In the genomic region with DNA sequence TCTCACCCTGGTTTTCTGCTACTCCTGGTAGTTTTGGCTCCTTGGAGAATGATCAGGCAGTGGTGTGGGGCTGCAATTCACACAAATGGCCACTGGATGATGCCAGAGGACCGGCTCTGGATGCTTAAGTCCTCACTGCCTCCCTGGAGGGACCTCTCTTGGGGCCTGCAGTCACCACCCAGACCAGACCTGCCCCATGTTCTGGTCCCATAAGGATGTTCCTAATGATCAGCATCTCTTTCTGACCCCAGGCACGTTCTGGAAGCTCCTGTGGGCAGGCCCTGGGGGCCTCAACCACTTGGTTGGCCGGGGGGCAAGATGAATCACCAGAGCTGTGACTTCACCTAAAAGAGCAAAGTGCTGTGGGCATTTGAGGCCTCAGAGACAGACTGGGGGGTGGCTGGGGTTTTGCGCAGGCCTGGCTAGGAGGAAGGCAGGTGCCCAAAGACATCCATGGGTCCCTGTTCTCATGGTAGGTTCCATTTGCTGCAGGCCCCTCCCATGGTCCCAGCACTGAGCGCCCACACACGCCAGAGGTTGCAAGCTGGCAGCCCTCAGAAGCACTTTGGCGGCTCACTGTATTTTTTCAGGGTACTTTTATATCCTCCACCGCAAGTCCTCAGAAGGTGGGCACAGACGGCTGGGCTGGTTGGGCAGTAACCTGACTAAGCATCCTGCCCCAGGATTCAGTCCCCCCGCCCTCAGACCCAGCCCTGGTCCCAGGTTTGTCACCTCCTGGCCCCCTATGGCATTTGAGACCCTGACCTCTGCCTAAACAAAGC, we compare ENCODE assay signal across 8 cellular contexts. TPM values are rescaled to one million over a fixed set of nuclear protein-coding genes. Genes with fewer than 3 reads are reported as not detected.
DNase-seq lines count a peak whose midpoint lies in the region; ATAC-seq and TF ChIP-seq lines count a peak whose summit lies in the region.

No MANE protein-coding gene starts in this region.

- peak; percentile 61 for DNase-seq in LoVo (ENCODE audit: low spot score)
- peak; percentile 64 for DNase-seq in RPMI8226
- peak; percentile 85 for DNase-seq in fibroblast of villous mesenchyme (ENCODE audit: low read depth)
- peak in 44 of 49 donors; percentile 18 to 83 (median 66) for DNase-seq in substantia nigra (lab: John Stamatoyannopoulos, UW)

- no peaks in the 10 kb centered on the region for H3K36me3 ChIP-seq in DOHH2 (ENCODE audit: control insufficient read depth, low read length)
- H3K36me3 ChIP-seq in neutrophil, result no peaks in the 10 kb centered on the region

- H3K4me2 ChIP-seq in DOHH2 (ENCODE audit: low read length), result no peak overlapping the region

- H3K27me3 Mint-ChIP-seq in activated T-helper 17 cell treated with anti-CD3 and anti-CD28 coated beads, Interleukin-2, amount 50 U/mL, for 72 hours, result no peaks in the 10 kb centered on the region

- no peaks in the 10 kb centered on the region for H3K36me3 Mint-ChIP-seq in activated T-helper 17 cell treated with anti-CD3 and anti-CD28 coated beads, Interleukin-2, amount 50 U/mL, for 72 hours (ENCODE audit: low read depth)

- H4K20me1 ChIP-seq in DOHH2 (ENCODE audit: control insufficient read depth, insufficient read depth, low read depth, low read length), result no peaks in the 10 kb centered on the region

- no peaks in the 10 kb centered on the region for H3K9me3 Mint-ChIP-seq in activated T-helper 17 cell treated with anti-CD3 and anti-CD28 coated beads, Interleukin-2, amount 50 U/mL, for 72 hours

- H3K4me3 ChIP-seq in DOHH2 (ENCODE audit: low read length) (no peak overlapping the region), fibroblast of villous mesenchyme (ENCODE audit: low read depth, low read length) (no peak overlapping the region), neutrophil (ENCODE audit: low read depth in 1 of 2, low read length in 1 of 2) (no peak overlapping the region)

- H3K27me3 ChIP-seq in DOHH2 (ENCODE audit: control insufficient read depth, low read length) (no peaks in the 10 kb centered on the region), neutrophil (no peaks in the 10 kb centered on the region)

- H3F3A ChIP-seq in DOHH2 (ENCODE audit: control insufficient read depth, insufficient read depth), result no peaks in the 10 kb centered on the region

- no peaks in the 10 kb centered on the region for H3K4me1 Mint-ChIP-seq in activated T-helper 17 cell treated with anti-CD3 and anti-CD28 coated beads, Interleukin-2, amount 50 U/mL, for 72 hours

- H3K9me3 ChIP-seq in DOHH2 (ENCODE audit: control insufficient read depth, insufficient read depth, low read length) (peaks cover 7% of the 10 kb centered on the region; the same call in 1 of the 2 replicates), neutrophil (no peaks in the 10 kb centered on the region)

- peak; percentile 77 for ATAC-seq in activated T-helper 17 cell treated with anti-CD3 and anti-CD28 coated beads, Interleukin-2, amount 50 U/mL, for 72 hours (replicated peaks)
- no peak for ATAC-seq in GM19351 (IDR thresholded peaks at IDR 0.05; ENCODE audit: unreplicated experiment)

- TF ChIP-seq CTCF in DOHH2 (IDR thresholded peaks at IDR 0.05; ENCODE audit: low read depth, low read length, poor library complexity, severe bottlenecking), result peak; percentile 95
- TF ChIP-seq CTCF in fibroblast of villous mesenchyme (IDR thresholded peaks at IDR 0.05; ENCODE audit: insufficient read depth, low read depth, low read length), result peak; percentile 100
- peak; percentile 59 for TF ChIP-seq CTCF in neutrophil (IDR thresholded peaks at IDR 0.05)

- H3K79me2 ChIP-seq in DOHH2 (ENCODE audit: control insufficient read depth, low read length), result no peaks in the 10 kb centered on the region

- no peak overlapping the region for H3K4me3 Mint-ChIP-seq in activated T-helper 17 cell treated with anti-CD3 and anti-CD28 coated beads, Interleukin-2, amount 50 U/mL, for 72 hours

- H3K27ac ChIP-seq in DOHH2 (ENCODE audit: low read depth, low read length), result no peak overlapping the region
- no peak overlapping the region for H3K27ac ChIP-seq in neutrophil
- no peak overlapping the region for H3K27ac ChIP-seq in substantia nigra (ENCODE audit: low read depth, low read length, poor library complexity, severe bottlenecking)

- no peaks in the 10 kb centered on the region for H3K9me2 ChIP-seq in DOHH2 (replicated peaks; ENCODE audit: control insufficient read depth, low read length)

- H3K4me1 ChIP-seq in DOHH2 (ENCODE audit: control insufficient read depth, low read length) (no peaks in the 10 kb centered on the region), neutrophil (ENCODE audit: control insufficient read depth in 1 of 2, insufficient read depth in 1 of 2, low read depth in 1 of 2, low read length in 1 of 2) (no peaks in the 10 kb centered on the region)

- no peak overlapping the region for H3K27ac Mint-ChIP-seq in activated T-helper 17 cell treated with anti-CD3 and anti-CD28 coated beads, Interleukin-2, amount 50 U/mL, for 72 hours

RNA-seq across cellular contexts. Expression of a gene that starts 53.2 kb away (rescaled TPM):
- 1 to 10 TPM; 2.4 to 3.3 TPM for total RNA-seq in activated T-helper 17 cell treated with anti-CD3 and anti-CD28 coated beads, Interleukin-2, amount 50 U/mL, for 72 hours
- total RNA-seq in fibroblast of villous mesenchyme, result 1.3 TPM in 2 replicates
